ENCODE assay signal across 8 cellular contexts in genomic region chr19:52188822-52189744, GRCh38. TPM values are rescaled to one million over a fixed set of nuclear protein-coding genes. Genes with fewer than 3 reads are reported as not detected.
DNase-seq lines count a peak whose midpoint lies in the region; ATAC-seq and TF ChIP-seq lines count a peak whose summit lies in the region.

No MANE protein-coding gene starts in this region.

- H3K9me3 Mint-ChIP-seq in osteocyte (ENCODE audit: unreplicated experiment), result no peaks in the 10 kb centered on the region

- H3K27ac Mint-ChIP-seq in osteocyte (ENCODE audit: unreplicated experiment), result peak overlapping the region; percentile 100

- TF ChIP-seq CTCF in fibroblast of pulmonary artery (IDR thresholded peaks at IDR 0.05; ENCODE audit: low read length, missing control alignments) (no peak), osteocyte (IDR thresholded peaks at IDR 0.05) (peak; percentile 19)

- peak overlapping the region; percentile 46 for H3K4me3 ChIP-seq in fibroblast of pulmonary artery (replicated peaks; ENCODE audit: low read depth, low read length)

- H3K27me3 Mint-ChIP-seq in osteocyte (ENCODE audit: unreplicated experiment), result no peaks in the 10 kb centered on the region

- peaks cover 12% of the 10 kb centered on the region for H3K36me3 Mint-ChIP-seq in osteocyte (ENCODE audit: unreplicated experiment)

- H3K4me3 Mint-ChIP-seq in osteocyte (ENCODE audit: unreplicated experiment), result peak overlapping the region; percentile 98

- H3K4me1 Mint-ChIP-seq in osteocyte (ENCODE audit: unreplicated experiment), result peaks cover 33% of the 10 kb centered on the region

- peak; percentile 18 for ATAC-seq in GM18502 (IDR thresholded peaks at IDR 0.05; ENCODE audit: poor library complexity, unreplicated experiment)
- peak; percentile 0 for ATAC-seq in HG03521 (IDR thresholded peaks at IDR 0.05; ENCODE audit: unreplicated experiment)

- DNase-seq in 8988T, result peak; percentile 61
- peak in 2 of 3 experiments; percentile 74 to 92 for DNase-seq in activated CD8-positive, alpha-beta memory T cell treated with anti-CD3 and anti-CD28 coated beads for 48 hours (ENCODE audit: low read depth in 2 of 3, low spot score in 2 of 3)
- DNase-seq in fibroblast of pulmonary artery (ENCODE audit: low read depth), result no peak
- DNase-seq in osteocyte (ENCODE audit: extremely low spot score, unreplicated experiment), result peak; percentile 89
- DNase-seq in OCI-M2 (lab: John Stamatoyannopoulos, UW; ENCODE audit: unreplicated experiment), result no peak
- no peak for DNase-seq in GM19238 (ENCODE audit: insufficient read length, low spot score)

RNA-seq across cellular contexts. Expression of gene PPP2R1A, which starts 0.8 kb away (rescaled TPM):
- 257 and 269 TPM in 2 replicates for total RNA-seq in osteocyte

RNA-seq across cellular contexts. Expression of gene ZNF836, which starts 17.7 kb away (rescaled TPM):
- total RNA-seq in osteocyte, result 19.0 and 19.1 TPM in 2 replicates

RNA-seq across cellular contexts. Expression of gene ZNF616, which starts 49.3 kb away (rescaled TPM):
- total RNA-seq in osteocyte, result 15.0 and 16.5 TPM in 2 replicates

Comparison
In these comparisons a context has a peak if more than half of its experiments do, and no peak if none do; other contexts are left out.
1. DNase-seq: peak in 8988T (single experiment), activated CD8-positive, alpha-beta memory T cell treated with anti-CD3 and anti-CD28 coated beads for 48 hours (2 of 3) and osteocyte (single experiment); none in fibroblast of pulmonary artery (single experiment), OCI-M2 (single experiment) and GM19238 (single experiment).